In the genomic region with DNA sequence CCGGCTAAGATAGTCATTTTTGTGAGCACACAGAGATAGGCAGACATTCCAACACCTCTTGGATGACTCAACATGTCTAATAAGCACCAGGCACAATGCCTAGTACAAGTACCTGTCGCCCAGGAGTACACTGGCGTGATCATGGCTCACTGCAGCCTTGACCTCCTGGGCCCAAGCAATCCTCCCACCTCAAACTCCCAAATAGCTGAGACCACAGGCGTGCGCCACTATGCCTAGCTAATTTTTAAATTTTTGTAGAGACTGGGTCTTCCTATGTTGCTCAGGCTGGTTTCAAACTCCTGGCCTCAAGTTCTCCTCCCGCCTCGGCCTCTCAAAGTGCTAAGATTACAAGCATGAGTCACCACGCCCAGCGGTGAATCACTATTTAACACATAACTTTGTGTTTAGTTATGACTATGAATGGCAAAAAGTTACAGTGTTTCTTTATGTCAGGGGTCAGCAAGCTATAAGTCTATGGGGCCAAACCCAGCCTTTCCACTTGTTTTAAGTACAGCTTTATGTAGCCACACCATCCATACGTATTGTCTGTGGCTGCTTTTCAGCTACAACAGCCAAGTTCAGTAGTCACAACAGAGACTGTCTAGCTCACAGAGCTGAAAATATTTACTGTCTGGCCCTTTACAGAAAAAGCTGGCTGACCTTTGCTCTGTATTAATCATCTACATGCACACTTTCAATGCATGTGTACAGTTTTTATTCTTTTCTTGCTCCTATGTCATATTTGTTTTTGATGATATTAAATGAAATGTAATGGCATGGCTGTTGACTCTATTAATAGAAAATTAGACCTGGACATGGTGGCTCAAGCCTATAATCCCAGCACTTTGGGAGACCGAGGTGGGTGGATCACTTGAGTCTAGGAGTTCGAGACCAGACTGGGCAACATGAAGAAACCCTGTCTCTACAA, we compare ENCODE assay signal across 8 cellular contexts. TPM values are rescaled to one million over a fixed set of nuclear protein-coding genes. Genes with fewer than 3 reads are reported as not detected.
DNase-seq lines count a peak whose midpoint lies in the region; ATAC-seq and TF ChIP-seq lines count a peak whose summit lies in the region.

No MANE protein-coding gene starts in this region.

- intact Hi-C loops in Right ventricle myocardium inferior (cut with DNase I), result no loop called here

- no peaks in the 10 kb centered on the region for H3K36me3 ChIP-seq in hepatocyte (replicated peaks; ENCODE audit: insufficient read depth, low read depth)

- H3K4me1 ChIP-seq in hepatocyte (ENCODE audit: insufficient read depth), result peaks cover 4% of the 10 kb centered on the region

- ATAC-seq in stimulated activated naive CD8-positive, alpha-beta T cell treated with anti-CD3 and anti-CD28 coated beads, Interleukin-15, Interleukin-2, amounts not matched to agents 100 U/mL and 50 U/mL, for 24 hours, result peak; percentile 93
- no peak for ATAC-seq in GM18502 (IDR thresholded peaks at IDR 0.05; ENCODE audit: poor library complexity, unreplicated experiment)
- ATAC-seq in Right ventricle myocardium inferior, result no peak
- no peak for ATAC-seq in GM21526 (IDR thresholded peaks at IDR 0.05; ENCODE audit: low FRiP score, unreplicated experiment)

- no peaks in the 10 kb centered on the region for H3K9me2 ChIP-seq in hepatocyte (replicated peaks; ENCODE audit: insufficient read depth)

- H3K79me2 ChIP-seq in hepatocyte, result no peaks in the 10 kb centered on the region

- H3K27ac ChIP-seq in hepatocyte, result peak overlapping the region; percentile 87

- 86% methylated on average over 12 of the region's 12 CpGs for WGBS in hepatocyte (ENCODE audit: low lambda C conversion rate, missing lambda C conversion rate)

- no peak for TF ChIP-seq CTCF in hepatocyte (IDR thresholded peaks at IDR 0.05; ENCODE audit: poor library complexity)

- no peaks in the 10 kb centered on the region for H4K20me1 ChIP-seq in hepatocyte (ENCODE audit: insufficient read depth, poor library complexity, severe bottlenecking)

- DNase-seq in activated CD4-positive, alpha-beta T cell treated with anti-CD3 and anti-CD28 coated beads for 24 hours (ENCODE audit: low read depth in 2 of 2), result peak; percentile 51 to 71
- DNase-seq in activated CD4-positive, alpha-beta T cell treated with anti-CD3 and anti-CD28 coated beads, Interleukin-2, amount 50 U/mL, for 1 hour, result no peak
- peak; percentile 50 for DNase-seq in activated CD8-positive, alpha-beta memory T cell treated with anti-CD3 and anti-CD28 coated beads, Interleukin-2, amount 50 U/mL, for 4 hours
- DNase-seq in hepatocyte (ENCODE audit: low spot score) (peak; percentile 66), Right ventricle myocardium inferior (ENCODE audit: missing footprints) (no peak)
- DNase-seq in stimulated activated naive CD8-positive, alpha-beta T cell treated with anti-CD3 and anti-CD28 coated beads, Interleukin-15, Interleukin-2, amounts not matched to agents 100 U/mL and 50 U/mL, for 24 hours, result peak; percentile 71

- H3K4me2 ChIP-seq in hepatocyte, result peak overlapping the region; percentile 0

- no peaks in the 10 kb centered on the region for H3K9me3 ChIP-seq in hepatocyte (ENCODE audit: low read depth)

- H3K27me3 ChIP-seq in hepatocyte, result no peaks in the 10 kb centered on the region

- H2AFZ ChIP-seq in hepatocyte, result no peak overlapping the region

- H3K4me3 ChIP-seq in hepatocyte, result no peak overlapping the region

RNA-seq across cellular contexts. Expression of a gene that starts 18.7 kb away (rescaled TPM):
- total RNA-seq in hepatocyte (15.2 and 18.1 TPM in 2 replicates), Right ventricle myocardium inferior (20.3 TPM)
- 10.5 and 11.4 TPM in 2 replicates for polyA plus RNA-seq in hepatocyte

RNA-seq across cellular contexts. Expression of a gene that starts 55.6 kb away (rescaled TPM):
- 17.3 and 23.7 TPM in 2 replicates for total RNA-seq in hepatocyte
- polyA plus RNA-seq in hepatocyte, result 14.0 and 17.0 TPM in 2 replicates
- 17.1 TPM for total RNA-seq in Right ventricle myocardium inferior

RNA-seq across cellular contexts. Expression of a gene that starts 55.9 kb away (rescaled TPM):
- 56.6 and 59.0 TPM in 2 replicates for total RNA-seq in hepatocyte
- polyA plus RNA-seq in hepatocyte, result 23.0 and 26.4 TPM in 2 replicates
- 21.1 TPM for total RNA-seq in Right ventricle myocardium inferior

Comparison
In these comparisons a context has a peak if more than half of its experiments do, and no peak if none do; other contexts are left out.
1. DNase-seq: peak in activated CD4-positive, alpha-beta T cell treated with anti-CD3 and anti-CD28 coated beads for 24 hours (2 of 2), activated CD8-positive, alpha-beta memory T cell treated with anti-CD3 and anti-CD28 coated beads, Interleukin-2, amount 50 U/mL, for 4 hours (single experiment), hepatocyte (single experiment) and stimulated activated naive CD8-positive, alpha-beta T cell treated with anti-CD3 and anti-CD28 coated beads, Interleukin-15, Interleukin-2, amounts not matched to agents 100 U/mL and 50 U/mL, for 24 hours (single experiment); none in activated CD4-positive, alpha-beta T cell treated with anti-CD3 and anti-CD28 coated beads, Interleukin-2, amount 50 U/mL, for 1 hour (single experiment) and Right ventricle myocardium inferior (single experiment).